Comparison of ENCODE assay signal across 13 cellular contexts in the genomic region with DNA sequence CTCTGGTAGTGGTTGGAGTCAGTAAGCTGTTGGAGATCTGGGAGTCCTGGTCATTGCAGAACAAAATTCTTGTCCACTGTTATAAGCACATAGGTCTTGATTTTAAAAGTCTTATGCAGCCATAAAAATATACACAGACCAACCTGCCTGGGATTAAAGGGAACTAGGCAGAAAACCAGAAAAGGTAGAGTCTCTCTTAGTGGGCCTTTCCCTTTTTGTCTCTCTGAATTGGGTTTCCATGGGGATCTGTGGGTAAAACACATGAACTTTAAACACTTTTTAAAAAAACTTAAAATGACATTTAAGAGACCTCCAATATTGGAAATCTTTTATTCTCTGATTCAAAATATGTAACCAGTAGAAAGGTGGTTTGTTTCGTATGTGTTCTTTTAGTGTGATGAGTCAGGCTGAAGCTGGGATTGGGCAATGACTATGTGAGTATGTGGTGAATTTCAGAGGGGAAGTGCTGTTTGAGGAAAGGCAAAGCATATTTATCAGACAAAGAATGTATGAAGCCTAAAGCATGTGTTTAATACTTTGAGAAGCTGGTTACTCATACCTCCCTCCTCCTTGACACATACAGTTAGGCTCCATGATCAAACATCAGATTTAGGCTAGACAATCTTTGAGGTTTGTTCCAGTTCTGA. TPM values are rescaled to one million over a fixed set of nuclear protein-coding genes. Genes with fewer than 3 reads are reported as not detected.
DNase-seq lines count a peak whose midpoint lies in the region; ATAC-seq, FAIRE-seq and TF ChIP-seq lines count a peak whose summit lies in the region.
"Had no signal": no experiment of that assay in that cellular context is flagged by ENCODE, and none has a peak within 500 bp of the region (broad histone marks: within the 10 kb centered on the region; RNA-seq: fewer than 3 reads in every experiment).

No MANE protein-coding gene starts in this region.

- H3K36me3 Mint-ChIP-seq in CD14-positive monocyte (no peaks in the 10 kb centered on the region), astrocyte (ENCODE audit: low read depth, unreplicated experiment) (no peaks in the 10 kb centered on the region)

- no peak overlapping the region for H2AFZ ChIP-seq in astrocyte (ENCODE audit: low read depth, low read length)

- H3K27ac ChIP-seq in astrocyte (ENCODE audit: low read depth, low read length) (peak overlapping the region; percentile 78), colonic mucosa (no peak overlapping the region)
- H3K27ac ChIP-seq: heart left ventricle, upper lobe of left lung had no signal

- no peaks in the 10 kb centered on the region for H3K9me3 ChIP-seq in astrocyte (ENCODE audit: insufficient read depth, low read depth, low read length)
- no peaks in the 10 kb centered on the region for H3K9me3 ChIP-seq in colonic mucosa
- H3K9me3 ChIP-seq: heart left ventricle, upper lobe of left lung had no signal

- FAIRE-seq in astrocyte (lab: Jason Lieb, UNC), result peak; percentile 100
- FAIRE-seq: GM12878 had no signal

- H3K27me3 Mint-ChIP-seq in CD14-positive monocyte (ENCODE audit: low read depth in 3 of 3) (peaks cover 0 to 14% (median 0%) of the 10 kb centered on the region in 3 donors), astrocyte (ENCODE audit: low read depth, unreplicated experiment) (no peaks in the 10 kb centered on the region)

- H3K4me3 ChIP-seq in astrocyte (ENCODE audit: insufficient read depth, low read depth, low read length), result no peak overlapping the region
- no peak overlapping the region for H3K4me3 ChIP-seq in colonic mucosa
- H3K4me3 ChIP-seq: GM12878, heart left ventricle, upper lobe of left lung had no signal

- H3K9ac ChIP-seq in astrocyte (ENCODE audit: low read length) (peak overlapping the region; percentile 55), colonic mucosa (ENCODE audit: low read depth in 2 of 2, low read length in 2 of 2) (no peak overlapping the region)

- H3K27ac Mint-ChIP-seq in CD14-positive monocyte (peak overlapping the region in 6 of 7 donors; percentile 50 to 83 (median 71)), astrocyte (ENCODE audit: unreplicated experiment) (peak overlapping the region; percentile 70)

- CTCF ChIA-PET in GM10248 (lab: Yijun Ruan, JAX), result no interaction called here

- H3K79me2 ChIP-seq in astrocyte (ENCODE audit: insufficient read depth, low read length), result no peaks in the 10 kb centered on the region

- H3K4me1 Mint-ChIP-seq in CD14-positive monocyte (peaks cover 15% of the 10 kb centered on the region), astrocyte (ENCODE audit: low read depth, unreplicated experiment) (peaks cover 18% of the 10 kb centered on the region)

- H3K4me3 Mint-ChIP-seq in CD14-positive monocyte, result no peak overlapping the region
- no peak overlapping the region for H3K4me3 Mint-ChIP-seq in astrocyte (ENCODE audit: unreplicated experiment)

- DNase-seq in CD14-positive monocyte (ENCODE audit: low spot score) (peak; percentile 54), Kasumi-1 (lab: John Stamatoyannopoulos, UW) (peak; percentile 78 to 80), astrocyte (ENCODE audit: low read depth) (peak; percentile 95), myocyte (ENCODE audit: low read depth) (peak; percentile 56), GM10248 (ENCODE audit: extremely low spot score) (no peak), NCI-H2171 treated with DMSO at 0.1 percent for 48 hours (lab: John Stamatoyannopoulos, UW) (no peak), colonic mucosa (no peak)
- DNase-seq: activated CD8-positive, alpha-beta memory T cell treated with anti-CD3 and anti-CD28 coated beads, Interleukin-2, amount 50 U/mL, for 48 hours; heart left ventricle; NCI-H748 treated with DMSO at 0.1 percent for 48 hours; upper lobe of left lung had no signal

- H3K9me3 Mint-ChIP-seq in CD14-positive monocyte (peaks cover 0 to 4% (median 0%) of the 10 kb centered on the region in 7 donors), astrocyte (ENCODE audit: unreplicated experiment) (no peaks in the 10 kb centered on the region)

- TF ChIP-seq CTCF in CD14-positive monocyte (IDR thresholded peaks at IDR 0.05), result no peak
- TF ChIP-seq CTCF in astrocyte (IDR thresholded peaks at IDR 0.05; ENCODE audit: insufficient read depth, low read depth, low read length), result no peak
- no peak for TF ChIP-seq CTCF in GM10248 (IDR thresholded peaks at IDR 0.05; ENCODE audit: control extremely low read depth, extremely low read depth, low read depth, missing control alignments)
- TF ChIP-seq CTCF in colonic mucosa (IDR thresholded peaks at IDR 0.05), result no peak

- peaks cover 21% of the 10 kb centered on the region for H3K4me1 ChIP-seq in astrocyte (ENCODE audit: insufficient read depth, low read length)
- H3K4me1 ChIP-seq in colonic mucosa, result no peaks in the 10 kb centered on the region
- H3K4me1 ChIP-seq: heart left ventricle, upper lobe of left lung had no signal

- POLR2A ChIA-PET in GM10248 (lab: Yijun Ruan, JAX), result no interaction called here

- ATAC-seq in HG02610 (IDR thresholded peaks at IDR 0.05; ENCODE audit: unreplicated experiment), result no peak
- ATAC-seq: GM12878 had no signal

- intact Hi-C loops in CD14-positive monocyte (cut with micrococcal nuclease) (no loop called here), colonic mucosa (cut with DNase I) (no loop called here)

- H4K20me1 ChIP-seq in astrocyte (ENCODE audit: insufficient read depth, low read length), result no peaks in the 10 kb centered on the region

- H3K27me3 ChIP-seq in astrocyte (ENCODE audit: insufficient read depth, low read length) (no peaks in the 10 kb centered on the region), colonic mucosa (no peaks in the 10 kb centered on the region)
- H3K27me3 ChIP-seq: heart left ventricle, upper lobe of left lung had no signal

- H3K36me3 ChIP-seq in astrocyte (ENCODE audit: insufficient read depth, low read length) (no peaks in the 10 kb centered on the region), colonic mucosa (no peaks in the 10 kb centered on the region)
- H3K36me3 ChIP-seq: heart left ventricle, upper lobe of left lung had no signal

- H3K4me2 ChIP-seq in astrocyte (ENCODE audit: low read length), result peak overlapping the region; percentile 58

RNA-seq across cellular contexts. Expression of gene SLC16A2, which starts 29.6 kb away (rescaled TPM):
- polyA plus RNA-seq in CD14-positive monocyte, result not detected
- total RNA-seq in astrocyte, result 21.1 and 22.8 TPM in 2 replicates
- 25.8 and 26.0 TPM in 2 replicates for total RNA-seq in myocyte
- polyA plus RNA-seq in myocyte (2012), result 21.8 TPM
- total RNA-seq in colonic mucosa, result 1 to 10 TPM; 1.3 to 2.9 TPM

Comparison
In these comparisons a context has a peak if more than half of its experiments do, and no peak if none do; other contexts are left out.
1. DNase-seq: peak in CD14-positive monocyte (single experiment), Kasumi-1 (2 of 2), astrocyte (single experiment) and myocyte (single experiment); none in GM10248 (single experiment), NCI-H2171 treated with DMSO at 0.1 percent for 48 hours (single experiment) and colonic mucosa (single experiment).